In the genomic region with DNA sequence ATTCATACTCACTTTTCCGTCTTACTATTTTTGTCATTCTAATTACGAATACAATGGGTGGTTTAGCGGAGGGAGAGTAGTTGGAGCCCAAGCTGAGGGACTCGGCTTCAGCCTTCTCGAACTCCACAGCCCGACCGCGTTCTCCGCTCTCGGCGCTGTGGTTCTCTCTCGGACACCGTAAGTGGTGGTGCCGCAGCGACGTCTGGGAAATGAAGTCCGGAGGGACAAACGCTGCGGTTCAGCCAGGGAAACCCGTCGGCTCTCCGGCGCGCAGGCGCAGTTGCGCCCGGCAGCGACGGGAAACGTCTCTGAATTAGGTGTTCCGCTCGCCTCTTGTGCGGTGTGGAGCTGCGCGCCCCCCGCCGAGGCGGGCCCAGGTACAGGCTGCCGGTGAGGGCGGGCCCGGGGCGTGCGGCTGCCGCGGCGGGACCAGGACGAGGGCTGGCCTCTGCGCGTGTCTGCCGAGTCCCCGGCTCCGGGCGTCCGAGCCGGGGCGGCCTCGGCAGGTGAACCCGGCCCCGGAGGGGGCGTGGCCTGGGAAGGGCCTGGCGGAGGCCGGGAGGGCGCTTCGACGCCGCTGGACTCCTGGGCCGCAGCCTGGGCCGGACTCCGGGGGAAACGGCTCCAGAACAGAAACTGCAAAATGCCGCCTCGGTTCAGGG, we compare ENCODE assay signal across 8 cellular contexts. TPM values are rescaled to one million over a fixed set of nuclear protein-coding genes. Genes with fewer than 3 reads are reported as not detected.
DNase-seq lines count a peak whose midpoint lies in the region; ATAC-seq and TF ChIP-seq lines count a peak whose summit lies in the region.

A gene (plus strand): TSS at position 277 of the 662 bp plus-strand sequence. CDS start 1,201 bp downstream, outside the sequence.

- H3K9me3 Mint-ChIP-seq in activated naive CD8-positive, alpha-beta T cell treated with anti-CD3 and anti-CD28 coated beads, Interleukin-2, amount 10 ng/mL, durations not matched to agents 7 days and 5 days: peaks cover 19% of the 10 kb centered on the region
- peaks cover 2% of the 10 kb centered on the region for H3K9me3 Mint-ChIP-seq in glutamatergic neuron (ENCODE audit: unreplicated experiment)

- H3K27me3 ChIP-seq in BJ (ENCODE audit: control insufficient read depth, insufficient read depth, low read length): no peaks in the 10 kb centered on the region

- peak within 1 kb of the TSS; percentile 98 for H3K4me3 Mint-ChIP-seq in activated naive CD8-positive, alpha-beta T cell treated with anti-CD3 and anti-CD28 coated beads, Interleukin-2, amount 10 ng/mL, durations not matched to agents 7 days and 5 days
- peak within 1 kb of the TSS; percentile 96 for H3K4me3 Mint-ChIP-seq in glutamatergic neuron (ENCODE audit: unreplicated experiment)

- H3K27ac Mint-ChIP-seq in activated naive CD8-positive, alpha-beta T cell treated with anti-CD3 and anti-CD28 coated beads, Interleukin-2, amount 10 ng/mL, durations not matched to agents 7 days and 5 days: peak within 1 kb of the TSS; percentile 89
- peak within 1 kb of the TSS; percentile 89 for H3K27ac Mint-ChIP-seq in glutamatergic neuron (ENCODE audit: unreplicated experiment)

- DNase-seq in BJ (ENCODE audit: low read depth) (peak; percentile 63), Kasumi-1 (lab: John Stamatoyannopoulos, UW) (peak; percentile 90 to 93), SKM-1 treated with dmso at 0.1 percent for 144 hours (lab: John Stamatoyannopoulos, UW; ENCODE audit: unreplicated experiment) (peak; percentile 91), glutamatergic neuron (peak; percentile 94), nucleus accumbens (lab: John Stamatoyannopoulos, UW) (peak; percentile 51 to 97 (median 91)), substantia nigra (lab: John Stamatoyannopoulos, UW) (peak; percentile 53 to 95 (median 90))
- peak; percentile 94 for DNase-seq in activated naive CD8-positive, alpha-beta T cell treated with anti-CD3 and anti-CD28 coated beads, Interleukin-2, amount 10 ng/mL, durations not matched to agents 7 days and 5 days

- peak within 1 kb of the TSS; percentile 59 for H3K4me3 ChIP-seq in BJ (ENCODE audit: low read depth, low read length)

- peak; percentile 87 for ATAC-seq in GM21390 (IDR thresholded peaks at IDR 0.05; ENCODE audit: unreplicated experiment)
- ATAC-seq in activated naive CD8-positive, alpha-beta T cell treated with anti-CD3 and anti-CD28 coated beads, Interleukin-2, amount 10 ng/mL, durations not matched to agents 7 days and 5 days (ENCODE audit: low read depth): peak; percentile 96

- peak within 1 kb of the TSS; percentile 81 for H3K27ac ChIP-seq in substantia nigra (ENCODE audit: low read depth, low read length, poor library complexity, severe bottlenecking)

- H3K36me3 Mint-ChIP-seq in activated naive CD8-positive, alpha-beta T cell treated with anti-CD3 and anti-CD28 coated beads, Interleukin-2, amount 10 ng/mL, durations not matched to agents 7 days and 5 days: peaks cover 36% of the 10 kb centered on the region
- peaks cover 24% of the 10 kb centered on the region for H3K36me3 Mint-ChIP-seq in glutamatergic neuron (ENCODE audit: unreplicated experiment)

- TF ChIP-seq CTCF in BJ (IDR thresholded peaks at IDR 0.05; ENCODE audit: insufficient read depth, low read depth, low read length) (no peak), glutamatergic neuron (IDR thresholded peaks at IDR 0.05; ENCODE audit: partially characterized antibody, unreplicated experiment) (no peak)

- peaks cover 6% of the 10 kb centered on the region for H3K27me3 Mint-ChIP-seq in activated naive CD8-positive, alpha-beta T cell treated with anti-CD3 and anti-CD28 coated beads, Interleukin-2, amount 10 ng/mL, durations not matched to agents 7 days and 5 days
- H3K27me3 Mint-ChIP-seq in glutamatergic neuron (ENCODE audit: unreplicated experiment): no peaks in the 10 kb centered on the region

- H3K4me1 Mint-ChIP-seq in activated naive CD8-positive, alpha-beta T cell treated with anti-CD3 and anti-CD28 coated beads, Interleukin-2, amount 10 ng/mL, durations not matched to agents 7 days and 5 days: peaks cover 2% of the 10 kb centered on the region
- no peaks in the 10 kb centered on the region for H3K4me1 Mint-ChIP-seq in glutamatergic neuron (ENCODE audit: low read depth, unreplicated experiment)

- CTCF ChIA-PET in BJ (lab: Yijun Ruan, JAX): no interaction called here

- POLR2A ChIA-PET in BJ (lab: Charles Lee): no interaction called here
- POLR2A ChIA-PET in activated naive CD8-positive, alpha-beta T cell treated with anti-CD3 and anti-CD28 coated beads, Interleukin-2, amount 10 ng/mL, durations not matched to agents 7 days and 5 days (lab: Charles Lee): interaction anchor here (0.6 to 2.5 kb wide), 2 partner anchors 19 to 36 kb away, joined by 3 to 15 read pairs; a partner anchor contains a TSS

- peaks cover 12% of the 10 kb centered on the region for H3K36me3 ChIP-seq in BJ (ENCODE audit: control insufficient read depth, insufficient read depth, low read length)

RNA-seq across cellular contexts. Expression of the gene that starts here (rescaled TPM):
- polyA plus RNA-seq in BJ (2011; rRNA removed): 2.1 and 2.2 TPM in 2 replicates
- polyA minus RNA-seq in BJ (2011; rRNA and poly(A)+ RNA removed): 1.6 and 2.4 TPM in 2 replicates
- total RNA-seq in activated naive CD8-positive, alpha-beta T cell treated with anti-CD3 and anti-CD28 coated beads, Interleukin-2, amount 10 ng/mL, durations not matched to agents 7 days and 5 days: 1 to 10 TPM; 7.5 to 8.1 TPM
- 5.7 TPM for total RNA-seq in glutamatergic neuron (ENCODE audit: unreplicated experiment)

Comparison
In these comparisons a context has a peak if more than half of its experiments do, and no peak if none do; other contexts are left out.
1. Peak in every context shown above with its lines: DNase-seq, ATAC-seq, H3K4me3 ChIP-seq and H3K27ac ChIP-seq.